In genomic region chr5:34555699-34556513, GRCh38 we compare ENCODE assay signal across 19 cellular contexts.
DNase-seq lines count a peak whose midpoint lies in the region; ATAC-seq and TF ChIP-seq lines count a peak whose summit lies in the region.
"Had no signal": no experiment of that assay in that cellular context is flagged by ENCODE, and none has a peak within 500 bp of the region (broad histone marks: within the 10 kb centered on the region; RNA-seq: fewer than 3 reads in every experiment).

No MANE protein-coding gene starts in this region.

- H4K20me1 ChIP-seq in PC-3 (ENCODE audit: low read length) (no peaks in the 10 kb centered on the region), H9 (ENCODE audit: control insufficient read depth, insufficient read depth, insufficient read length) (no peaks in the 10 kb centered on the region)

- H3K27ac ChIP-seq in PC-3 (ENCODE audit: low read length) = no peak overlapping the region
- H3K27ac ChIP-seq in H9 (ENCODE audit: insufficient read length, low read depth, low read length) = no peak overlapping the region
- H3K27ac ChIP-seq: adrenal gland, ovary, SJCRH30 had no signal

- H3K79me1 ChIP-seq in H9 (ENCODE audit: insufficient read depth, low read depth, low read length, poor library complexity, severe bottlenecking) = no peaks in the 10 kb centered on the region

- no peaks in the 10 kb centered on the region for H3K9me2 ChIP-seq in PC-3 (replicated peaks; ENCODE audit: low read length)

- H3K56ac ChIP-seq in H9 (ENCODE audit: insufficient read length, low read depth, low read length) = no peak overlapping the region

- BruUV-seq in PC-3 (replicated peaks; lab: Mats Ljungman, UMichigan) = no TSS peak

- H2AFZ ChIP-seq in PC-3 (ENCODE audit: low read length) (no peak overlapping the region), H9 (ENCODE audit: low read length) (no peak overlapping the region)

- no peak for ATAC-seq in PC-3
- ATAC-seq in HG03460 (IDR thresholded peaks at IDR 0.05; ENCODE audit: unreplicated experiment) = no peak
- ATAC-seq: activated CD4-positive, CD25-positive, alpha-beta regulatory T cell treated with anti-CD3 and anti-CD28 coated beads, Interleukin-2, amount 50 U/mL, for 24 hours had no signal

- no peak overlapping the region for H3K4ac ChIP-seq in H9 (ENCODE audit: low read depth, low read length)

- H3K9me3 ChIP-seq in PC-3 (ENCODE audit: low read length) = no peaks in the 10 kb centered on the region
- no peaks in the 10 kb centered on the region for H3K9me3 ChIP-seq in H9 (ENCODE audit: control insufficient read depth, low read depth, low read length)
- H3K9me3 ChIP-seq: adrenal gland, ovary had no signal

- H3K27me3 ChIP-seq in PC-3 (ENCODE audit: low read length) = no peaks in the 10 kb centered on the region
- H3K27me3 ChIP-seq in H9 (ENCODE audit: insufficient read depth, low read length) = no peaks in the 10 kb centered on the region
- H3K27me3 ChIP-seq: adrenal gland, ovary, SJCRH30 had no signal

- intact Hi-C loops in PC-3 (cut with micrococcal nuclease) = no loop called here

- no peaks in the 10 kb centered on the region for H3F3A ChIP-seq in PC-3 (ENCODE audit: low read length, unreplicated experiment)

- no peak overlapping the region for H3K18ac ChIP-seq in H9 (ENCODE audit: insufficient read length, low read depth, low read length)

- H2BK20ac ChIP-seq in H9 (ENCODE audit: low read depth, low read length, poor library complexity, severe bottlenecking) = no peak overlapping the region

- peak overlapping the region in 1 of 3 experiments; percentile 60; a peak in 3 of 7 replicates for H3K27ac Mint-ChIP-seq in H9
- H3K27ac Mint-ChIP-seq: CD4-positive, alpha-beta memory T cell; HFFc6; T-helper 2 cell treated with Interferon-gamma antibody and Interleukin-4, amounts not matched to agents 5 μg/mL and 100 μg/mL, for 36 hours had no signal

- H3K4me1 Mint-ChIP-seq in H9 = peaks cover 0 to 4% of the 10 kb centered on the region in 2 experiments; a peak in 1 of 4 replicates
- H3K4me1 Mint-ChIP-seq: CD4-positive, alpha-beta memory T cell; central memory CD8-positive, alpha-beta T cell had no signal

- no peak overlapping the region for H3K4me3 Mint-ChIP-seq in H9
- H3K4me3 Mint-ChIP-seq: CD4-positive, alpha-beta memory T cell; central memory CD8-positive, alpha-beta T cell; HFFc6; T-helper 2 cell treated with Interferon-gamma antibody and Interleukin-4, amounts not matched to agents 5 μg/mL and 100 μg/mL, for 36 hours had no signal

- peaks cover 6% of the 10 kb centered on the region; the same call in 1 of the 2 replicates for H3K4me1 ChIP-seq in PC-3 (ENCODE audit: insufficient read depth, low read length)
- no peaks in the 10 kb centered on the region for H3K4me1 ChIP-seq in H9 (ENCODE audit: insufficient read depth, low read length)

- no peak overlapping the region for H2BK12ac ChIP-seq in H9 (ENCODE audit: insufficient read length, low read depth, low read length)

- H3K23ac ChIP-seq in H9 (ENCODE audit: insufficient read length, low read depth, low read length) = no peak overlapping the region

- in situ Hi-C loops in KBM-7 (cut with MboI; ENCODE audit: low pct_unique_long_range_greater_than_20kb, low sequenced_read_pairs) = no loop called here

- no peak overlapping the region for H4K5ac ChIP-seq in H9 (ENCODE audit: insufficient read length, low read depth, low read length)

- DNase-seq in COLO668 (lab: John Stamatoyannopoulos, UW; ENCODE audit: unreplicated experiment) (peak; percentile 44), NCI-H1105 treated with DMSO at 0.1 percent for 48 hours (lab: John Stamatoyannopoulos, UW) (peak; percentile 54), PC-3 (peak; percentile 9), kidney tubule cell (ENCODE audit: low spot score) (peak; percentile 84), H9 (no peak), KBM-7 (no peak)
- DNase-seq in stimulated activated CD4-positive, alpha-beta T cell treated with anti-CD3 and anti-CD28 coated beads, Interleukin-2, amount 100 ng/mL, for 48 hours = no peak
- DNase-seq: activated effector memory CD4-positive, alpha-beta T cell treated with Interleukin-2 at 50 U/mL for 16 hours; adrenal gland; CD4-positive, alpha-beta memory T cell; HFFc6; MM.1S; ovary; stimulated activated CD4-positive, alpha-beta T cell treated with anti-CD3 and anti-CD28 coated beads, Interleukin-4, amount 100 ng/mL, for 24 hours had no signal

- no peak overlapping the region for H4K91ac ChIP-seq in H9 (ENCODE audit: insufficient read length, low read depth, low read length)

- H3K36me3 Mint-ChIP-seq in H9 (ENCODE audit: insufficient read depth in 1 of 3, low read depth in 3 of 3) = no peaks in the 10 kb centered on the region; a peak in 1 of 7 replicates
- H3K36me3 Mint-ChIP-seq: CD4-positive, alpha-beta memory T cell had no signal

- no peak overlapping the region for H3K9ac ChIP-seq in PC-3 (ENCODE audit: low read length)
- no peak overlapping the region for H3K9ac ChIP-seq in H9 (ENCODE audit: extremely low read depth, insufficient read length, low read length)

- H3K79me2 ChIP-seq in PC-3 (ENCODE audit: low read length) (no peaks in the 10 kb centered on the region), H9 (ENCODE audit: insufficient read depth, low read length) (no peaks in the 10 kb centered on the region)

- no peak overlapping the region for H3K4me3 ChIP-seq in PC-3 (ENCODE audit: low read length)
- H3K4me3 ChIP-seq: adrenal gland, ovary, SJCRH30 had no signal

- no peak overlapping the region for H2AK5ac ChIP-seq in H9 (ENCODE audit: insufficient read length, low read length)

- H3K4me2 ChIP-seq in PC-3 (ENCODE audit: low read length) (no peak overlapping the region), H9 (ENCODE audit: insufficient read depth, insufficient read length, low read length) (no peak overlapping the region)

- no peaks in the 10 kb centered on the region for H3K23me2 ChIP-seq in H9 (ENCODE audit: insufficient read length, low read depth, low read length, poor library complexity, severe bottlenecking)

- no peaks in the 10 kb centered on the region for H3K36me3 ChIP-seq in PC-3 (ENCODE audit: low read depth, low read length)
- H3K36me3 ChIP-seq: adrenal gland, ovary, SJCRH30 had no signal

- H2BK5ac ChIP-seq in H9 (ENCODE audit: insufficient read length, low read length) = no peak overlapping the region

- no peak overlapping the region for H2BK120ac ChIP-seq in H9 (ENCODE audit: low read depth, low read length, poor library complexity, severe bottlenecking)

- no peaks in the 10 kb centered on the region; a peak in 1 of 5 replicates for H3K9me3 Mint-ChIP-seq in H9
- H3K9me3 Mint-ChIP-seq: CD4-positive, alpha-beta memory T cell; central memory CD8-positive, alpha-beta T cell; HFFc6; T-helper 2 cell treated with Interferon-gamma antibody and Interleukin-4, amounts not matched to agents 5 μg/mL and 100 μg/mL, for 36 hours had no signal

- H3K14ac ChIP-seq in H9 (ENCODE audit: insufficient read depth, low read length) = no peak overlapping the region

- POLR2A ChIA-PET in PC-3 (lab: Charles Lee; ENCODE audit: unreplicated experiment) = no interaction called here

- CTCF ChIA-PET in PC-3 (lab: Charles Lee) = no interaction called here

- no peak overlapping the region for H4K8ac ChIP-seq in H9 (replicated peaks; ENCODE audit: insufficient read length, low read depth, low read length)

- WGBS in H9 (ENCODE audit: extremely low coverage, insufficient read length, low lambda C conversion rate) = no CpG with 5 or more reads among the region's 10 CpGs

- TF ChIP-seq CTCF in PC-3 (conservative IDR thresholded peaks at IDR 0.05; ENCODE audit: low read depth, low read length) = no peak
- no peak for TF ChIP-seq CTCF in H9 (conservative IDR thresholded peaks at IDR 0.05)

- peaks cover 2% of the 10 kb centered on the region; the same call in 1 of the 2 replicates for H3K27me3 Mint-ChIP-seq in H9 (ENCODE audit: low read depth)
- H3K27me3 Mint-ChIP-seq: CD4-positive, alpha-beta memory T cell; central memory CD8-positive, alpha-beta T cell had no signal

- H3T11ph ChIP-seq in H9 (ENCODE audit: low read length) = no peak overlapping the region

- no peak overlapping the region for H2BK15ac ChIP-seq in H9 (ENCODE audit: low read depth, low read length)

Comparison
In these comparisons a context has a peak if more than half of its experiments do, and no peak if none do; other contexts are left out.
1. DNase-seq: peak in COLO668 (single experiment), NCI-H1105 treated with DMSO at 0.1 percent for 48 hours (single experiment), PC-3 (single experiment) and kidney tubule cell (single experiment); none in stimulated activated CD4-positive, alpha-beta T cell treated with anti-CD3 and anti-CD28 coated beads, Interleukin-2, amount 100 ng/mL, for 48 hours (0 of 2), H9 (single experiment) and KBM-7 (single experiment).